16 cellular contexts compared by ENCODE assay signal in genomic region chr15:59678620-59679019, GRCh38.
"Had no signal": no experiment of that assay in that cellular context is flagged by ENCODE, and none has a peak within 500 bp of the region (broad histone marks: within the 10 kb centered on the region; RNA-seq: fewer than 3 reads in every experiment).

No MANE protein-coding gene starts in this region.

- H3K9me3 ChIP-seq: gastroesophageal sphincter, ovary, suprapubic skin had no signal

- DNase-seq: activated CD8-positive, alpha-beta memory T cell treated with anti-CD3 and anti-CD28 coated beads, Interleukin-2, amount 50 U/mL, for 48 hours; activated effector memory CD4-positive, alpha-beta T cell treated with anti-CD3 and anti-CD28 coated beads, Interleukin-2, amount 50 U/mL, for 16 hours; aorta; effector CD4-positive, alpha-beta T cell; ovary; SHP77; stimulated activated CD4-positive, alpha-beta T cell treated with anti-CD3 and anti-CD28 coated beads, Interleukin-2, amount 100 ng/mL, for 48 hours; stimulated activated naive CD8-positive, alpha-beta T cell treated with anti-CD3 and anti-CD28 coated beads, Interleukin-15, Interleukin-2, amounts not matched to agents 100 U/mL and 50 U/mL, for 24 hours; T-helper 9 cell had no signal

- ATAC-seq: activated naive CD4-positive, alpha-beta T cell treated with anti-CD3 and anti-CD28 coated beads, Interleukin-2, amount 50 U/mL, for 72 hours; gastroesophageal sphincter; stimulated activated naive CD8-positive, alpha-beta T cell treated with anti-CD3 and anti-CD28 coated beads, Interleukin-15, Interleukin-2, amounts not matched to agents 100 U/mL and 50 U/mL, for 24 hours had no signal

- H3K27me3 Mint-ChIP-seq: type B pancreatic cell had no signal

- H3K4me1 ChIP-seq: neural progenitor cell, suprapubic skin had no signal

- H3K27me3 ChIP-seq: gastroesophageal sphincter, neural progenitor cell, ovary, suprapubic skin had no signal

- H3K27ac ChIP-seq: epithelial cell of prostate, gastroesophageal sphincter, neural progenitor cell, ovary, suprapubic skin had no signal

- H3K4me3 ChIP-seq: gastroesophageal sphincter, neural progenitor cell, ovary, suprapubic skin had no signal

- H3K27ac Mint-ChIP-seq: mesothelial cell of epicardium, neural progenitor cell, type B pancreatic cell had no signal

- H3K4me3 Mint-ChIP-seq: mesothelial cell of epicardium, neural progenitor cell, type B pancreatic cell had no signal

- H3K4me1 Mint-ChIP-seq: mesothelial cell of epicardium, neural progenitor cell had no signal

- H3K9me3 Mint-ChIP-seq: activated naive CD4-positive, alpha-beta T cell treated with anti-CD3 and anti-CD28 coated beads, Interleukin-2, amount 50 U/mL, for 72 hours; mesothelial cell of epicardium; neural progenitor cell; type B pancreatic cell had no signal
